Comparison of ENCODE assay signal across 18 cellular contexts in genomic region chr2:239292956-239293355, GRCh38.
A peak's percentile ranks its signal among the peaks of the same experiment; 100 is the strongest.
DNase-seq lines count a peak whose midpoint lies in the region; ATAC-seq and TF ChIP-seq lines count a peak whose summit lies in the region.
"Had no signal": no experiment of that assay in that cellular context is flagged by ENCODE, and none has a peak within 500 bp of the region (broad histone marks: within the 10 kb centered on the region; RNA-seq: fewer than 3 reads in every experiment).

No MANE protein-coding gene starts in this region.

- no peak for TF ChIP-seq EP300 in esophagus muscularis mucosa (IDR thresholded peaks at IDR 0.05)

- H3K27ac Mint-ChIP-seq in neural crest cell (ENCODE audit: unreplicated experiment), result no peak overlapping the region

- peaks cover 88% of the 10 kb centered on the region for H3K4me1 Mint-ChIP-seq in neural crest cell

- peaks cover 79 to 98% (median 97%) of the 10 kb centered on the region in 4 donors for H3K4me1 ChIP-seq in esophagus muscularis mucosa
- H3K4me1 ChIP-seq in upper lobe of right lung, result peaks cover 27% of the 10 kb centered on the region

- H3K9me3 Mint-ChIP-seq in neural crest cell, result no peaks in the 10 kb centered on the region

- peak; percentile 38 for DNase-seq in cardiac septum (ENCODE audit: low spot score)
- DNase-seq in Right ventricle myocardium inferior (ENCODE audit: missing footprints), result no peak
- DNase-seq in esophagus muscularis mucosa (ENCODE audit: extremely low spot score), result no peak
- no peak for DNase-seq in neural crest cell (ENCODE audit: low read depth, low spot score)
- DNase-seq in upper lobe of right lung, result peak; percentile 22
- DNase-seq in putamen (ENCODE audit: low spot score), result no peak
- DNase-seq in NCI-H82 (lab: John Stamatoyannopoulos, UW), result no peak
- DNase-seq in COR-L47 (lab: John Stamatoyannopoulos, UW), result no peak
- DNase-seq: activated naive CD4-positive, alpha-beta T cell; GF-D8; GOT3; midbrain; NCI-H1105; RPMI8226; stimulated activated naive CD8-positive, alpha-beta T cell treated with anti-CD3 and anti-CD28 coated beads, Interleukin-15, Interleukin-2, amounts not matched to agents 100 U/mL and 50 U/mL, for 24 hours had no signal

- H3K27ac ChIP-seq in esophagus muscularis mucosa (replicated peaks in 1 of 4) (peak overlapping the region; percentile 78 to 83 (median 80)), upper lobe of right lung (no peak overlapping the region)
- H3K27ac ChIP-seq: epithelial cell of prostate, ovary had no signal

- intact Hi-C loops in cardiac septum (cut with DNase I), result no loop called here
- intact Hi-C loops in Right ventricle myocardium inferior (cut with DNase I), result no loop called here
- intact Hi-C loops in esophagus muscularis mucosa (cut with DNase I), result no loop called here
- intact Hi-C loops in upper lobe of right lung (cut with DNase I), result no loop called here

- H3K9me3 ChIP-seq in esophagus muscularis mucosa (no peaks in the 10 kb centered on the region), upper lobe of right lung (no peaks in the 10 kb centered on the region)
- H3K9me3 ChIP-seq: ovary had no signal

- no peaks in the 10 kb centered on the region for H3K27me3 Mint-ChIP-seq in neural crest cell (ENCODE audit: low read depth)

- ATAC-seq in Right ventricle myocardium inferior, result no peak
- ATAC-seq in upper lobe of right lung, result no peak
- ATAC-seq: stimulated activated naive CD8-positive, alpha-beta T cell treated with anti-CD3 and anti-CD28 coated beads, Interleukin-15, Interleukin-2, amounts not matched to agents 100 U/mL and 50 U/mL, for 24 hours had no signal

- H3K4me3 ChIP-seq in esophagus muscularis mucosa (no peak overlapping the region), upper lobe of right lung (no peak overlapping the region)
- H3K4me3 ChIP-seq: coronary artery, ovary had no signal

- H3K27me3 ChIP-seq in esophagus muscularis mucosa (no peaks in the 10 kb centered on the region), upper lobe of right lung (no peaks in the 10 kb centered on the region)
- H3K27me3 ChIP-seq: ovary had no signal

- peak overlapping the region; percentile 32 for H3K4me3 Mint-ChIP-seq in neural crest cell

- no peak for TF ChIP-seq POLR2A in esophagus muscularis mucosa (IDR thresholded peaks at IDR 0.05; ENCODE audit: low read depth)

- H3K36me3 ChIP-seq in esophagus muscularis mucosa, result no peaks in the 10 kb centered on the region
- no peaks in the 10 kb centered on the region for H3K36me3 ChIP-seq in upper lobe of right lung
- H3K36me3 ChIP-seq: ovary had no signal

- TF ChIP-seq CTCF in esophagus muscularis mucosa (IDR thresholded peaks at IDR 0.05) (no peak), neural crest cell (conservative IDR thresholded peaks at IDR 0.05) (no peak), upper lobe of right lung (IDR thresholded peaks at IDR 0.05) (no peak)

- WGBS in esophagus muscularis mucosa, result 38% methylated on average over 6 of the region's 6 CpGs

- H3K36me3 Mint-ChIP-seq in neural crest cell (ENCODE audit: low read depth), result no peaks in the 10 kb centered on the region

Comparison
In these comparisons a context has a peak if more than half of its experiments do, and no peak if none do; other contexts are left out.
1. DNase-seq: peak in cardiac septum (single experiment) and upper lobe of right lung (single experiment); none in Right ventricle myocardium inferior (single experiment), esophagus muscularis mucosa (single experiment), neural crest cell (single experiment), putamen (single experiment), NCI-H82 (single experiment) and COR-L47 (single experiment).